8 cellular contexts compared by ENCODE assay signal in genomic region chr5:141960449-141961323, GRCh38. TPM values are rescaled to one million over a fixed set of nuclear protein-coding genes. Genes with fewer than 3 reads are reported as not detected.
A peak's percentile ranks its signal among the peaks of the same experiment; 100 is the strongest.
DNase-seq lines count a peak whose midpoint lies in the region; ATAC-seq and TF ChIP-seq lines count a peak whose summit lies in the region.

No MANE protein-coding gene starts in this region.

- peak overlapping the region; percentile 62 for H2BK15ac ChIP-seq in mesenchymal stem cell (ENCODE audit: low read depth, poor library complexity, severe bottlenecking)

- TF ChIP-seq CTCF in dorsolateral prefrontal cortex (IDR thresholded peaks at IDR 0.05 in 54 of 56, conservative IDR thresholded peaks at IDR 0.05 in 2 of 56; ENCODE audit: low read depth in 1 of 56, partially characterized antibody in 56 of 56): peak; percentile 82 to 98 (median 94)

- H3K23ac ChIP-seq in mesenchymal stem cell (ENCODE audit: low read length in 2 of 2): no peak overlapping the region

- peak overlapping the region in 1 of 2 experiments; percentile 49 for H2BK12ac ChIP-seq in mesenchymal stem cell (ENCODE audit: low read length in 2 of 2)

- no peak overlapping the region for H2AFZ ChIP-seq in mesenchymal stem cell (ENCODE audit: low read depth, low read length)

- no peak overlapping the region for H2BK120ac ChIP-seq in mesenchymal stem cell (ENCODE audit: low read depth, low read length)

- DNase-seq in COLO668 (lab: John Stamatoyannopoulos, UW; ENCODE audit: unreplicated experiment) (peak; percentile 81), NCI-H774 (lab: John Stamatoyannopoulos, UW) (peak; percentile 72), dorsolateral prefrontal cortex (peak; percentile 83 to 94 (median 89)), mesenchymal stem cell (peak; percentile 84)
- DNase-seq in activated CD4-positive, alpha-beta T cell treated with anti-CD3 and anti-CD28 coated beads, Interleukin-2, amount 50 U/mL, for 24 hours (ENCODE audit: low read depth in 1 of 2, low spot score in 1 of 2): peak; percentile 81 to 87
- peak; percentile 81 to 82 for DNase-seq in stimulated activated CD8-positive, alpha-beta memory T cell treated with anti-CD3 and anti-CD28 coated beads, Interleukin-2, amount 100 ng/mL, for 1 hour (ENCODE audit: low read depth in 2 of 2)

- H3K79me1 ChIP-seq in mesenchymal stem cell (replicated peaks; ENCODE audit: low read length, poor library complexity, severe bottlenecking): no peaks in the 10 kb centered on the region

- H3K18ac ChIP-seq in mesenchymal stem cell (ENCODE audit: low read depth in 1 of 2, low read length in 2 of 2): no peak overlapping the region

- intact Hi-C loops in dorsolateral prefrontal cortex (cut with DNase I): loop anchor here in 1 of 2 donors (2.0 to 5.0 kb wide), 2 partner anchors 78 to 268 kb away; no protein-coding TSS in a partner anchor

- H2BK5ac ChIP-seq in mesenchymal stem cell (ENCODE audit: low read depth, low read length, poor library complexity, severe bottlenecking): no peak overlapping the region

- H3K9me3 ChIP-seq in mesenchymal stem cell (ENCODE audit: control insufficient read depth, low read length): no peaks in the 10 kb centered on the region

- no peak overlapping the region for H3K14ac ChIP-seq in mesenchymal stem cell (ENCODE audit: low read length in 2 of 2)

- peak overlapping the region in 50 of 59 donors; percentile 1 to 80 (median 56) for H3K27ac ChIP-seq in dorsolateral prefrontal cortex
- no peak overlapping the region for H3K27ac ChIP-seq in mesenchymal stem cell (ENCODE audit: low read length, poor library complexity, severe bottlenecking)

- ATAC-seq in GM19452 (IDR thresholded peaks at IDR 0.05; ENCODE audit: unreplicated experiment) (peak; percentile 89), HG03521 (IDR thresholded peaks at IDR 0.05; ENCODE audit: unreplicated experiment) (peak; percentile 90)

- WGBS in mesenchymal stem cell: 38% methylated on average over 12 of the region's 14 CpGs

- no peaks in the 10 kb centered on the region for H3K4me1 ChIP-seq in mesenchymal stem cell (ENCODE audit: control insufficient read depth, insufficient read depth, low read depth, low read length)

- no peaks in the 10 kb centered on the region for H3K27me3 ChIP-seq in dorsolateral prefrontal cortex
- H3K27me3 ChIP-seq in mesenchymal stem cell (ENCODE audit: control insufficient read depth in 1 of 2, insufficient read depth in 1 of 2, low read length in 2 of 2): peaks cover 0 to 28% of the 10 kb centered on the region in 2 experiments

- H3K4ac ChIP-seq in mesenchymal stem cell (ENCODE audit: low read depth in 1 of 2, low read length in 2 of 2): no peak overlapping the region

- peak overlapping the region; percentile 73 for H3K9ac ChIP-seq in mesenchymal stem cell (ENCODE audit: low read length)

- H2AK5ac ChIP-seq in mesenchymal stem cell (ENCODE audit: low read length, severe bottlenecking): no peak overlapping the region

- no peaks in the 10 kb centered on the region for H3K36me3 ChIP-seq in mesenchymal stem cell (ENCODE audit: control insufficient read depth in 1 of 2, insufficient read depth in 2 of 2, low read depth in 1 of 2, low read length in 2 of 2)

- H3K4me3 ChIP-seq in dorsolateral prefrontal cortex (peak overlapping the region in 11 of 59 donors; percentile 6 to 39 (median 24)), mesenchymal stem cell (ENCODE audit: insufficient read depth in 1 of 2, low read depth in 1 of 2, low read length in 2 of 2) (no peak overlapping the region)

- no peak overlapping the region for H4K91ac ChIP-seq in mesenchymal stem cell (ENCODE audit: low read length)

- H4K8ac ChIP-seq in mesenchymal stem cell (ENCODE audit: low read length): no peak overlapping the region

- H3K4me2 ChIP-seq in mesenchymal stem cell (ENCODE audit: low read length, poor library complexity, severe bottlenecking): no peak overlapping the region

RNA-seq across cellular contexts. Expression of gene PCDH12, which starts 2.7 kb away (rescaled TPM):
- 1 to 10 TPM in 71 of 120 experiments, under 1 TPM in 49; 0.25 to 6.7 (median 1.1) TPM for total RNA-seq in dorsolateral prefrontal cortex
- 0.10 TPM for polyA plus RNA-seq in mesenchymal stem cell (2013, experiment 1 of 2)
- 0.11 TPM for polyA plus RNA-seq in mesenchymal stem cell (2013, experiment 2 of 2)

RNA-seq across cellular contexts. Expression of gene RNF14, which starts 8.2 kb away (rescaled TPM):
- total RNA-seq in dorsolateral prefrontal cortex: 100 to 1,000 TPM in 6 of 120 experiments, 10 to 100 TPM in 114; 48.7 to 113 (median 81.7) TPM
- polyA plus RNA-seq in mesenchymal stem cell (2013, experiment 1 of 2): 48.6 TPM
- polyA plus RNA-seq in mesenchymal stem cell (2013, experiment 2 of 2): 52.3 TPM

RNA-seq across cellular contexts. Expression of gene DELE1, which starts 37.0 kb away (rescaled TPM):
- total RNA-seq in dorsolateral prefrontal cortex: 100 to 1,000 TPM in 11 of 120 experiments, 10 to 100 TPM in 109; 54.4 to 110 (median 82.7) TPM
- polyA plus RNA-seq in mesenchymal stem cell (2013, experiment 1 of 2): 36.7 TPM
- polyA plus RNA-seq in mesenchymal stem cell (2013, experiment 2 of 2): 36.2 TPM

RNA-seq across cellular contexts. Expression of gene GNPDA1, which starts 52.1 kb away (rescaled TPM):
- 10 to 100 TPM; 20.5 to 56.1 (median 37.9) TPM for total RNA-seq in dorsolateral prefrontal cortex
- 40.6 TPM for polyA plus RNA-seq in mesenchymal stem cell (2013, experiment 1 of 2)
- polyA plus RNA-seq in mesenchymal stem cell (2013, experiment 2 of 2): 41.0 TPM
